Comparison of ENCODE assay signal across 19 cellular contexts in the genomic region with DNA sequence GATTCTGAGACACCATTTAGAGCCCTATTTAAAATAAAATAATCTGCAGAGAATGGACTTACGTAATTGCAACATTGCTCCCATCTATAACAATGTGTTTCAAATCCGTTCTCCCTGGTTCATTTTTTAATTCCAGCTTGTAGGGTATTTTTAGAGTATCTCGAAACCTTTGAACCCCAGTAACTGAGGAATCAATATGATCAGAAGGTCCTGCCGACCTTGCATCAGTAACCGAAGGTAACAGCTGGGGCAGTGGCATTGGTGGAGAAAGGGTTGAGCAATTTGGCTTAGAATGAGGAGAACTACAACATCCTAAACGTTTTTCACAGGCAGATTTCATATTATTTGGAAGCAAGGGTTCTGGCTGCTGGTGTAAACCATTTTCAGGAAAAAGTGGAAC.
"Had no signal": no experiment of that assay in that cellular context is flagged by ENCODE, and none has a peak within 500 bp of the region (broad histone marks: within the 10 kb centered on the region; RNA-seq: fewer than 3 reads in every experiment).

No MANE protein-coding gene starts in this region.

- H3K27ac ChIP-seq: right atrium auricular region, suprapubic skin had no signal

- H3K9me3 Mint-ChIP-seq: activated T-cell treated with anti-CD3 and anti-CD28 coated beads, Interleukin-2, amount 50 U/mL, for 24 hours; naive B cell; type B pancreatic cell had no signal

- ATAC-seq: activated CD4-positive, CD25-positive, alpha-beta regulatory T cell treated with anti-CD3 and anti-CD28 coated beads, Interleukin-2, amount 50 U/mL, for 24 hours; gastrocnemius medialis; heart left ventricle; left cardiac atrium had no signal

- H3K4me3 Mint-ChIP-seq: activated T-cell treated with anti-CD3 and anti-CD28 coated beads, Interleukin-2, amount 50 U/mL, for 24 hours; naive B cell; type B pancreatic cell had no signal

- DNase-seq: activated CD4-positive, alpha-beta T cell treated with anti-CD3 and anti-CD28 coated beads, Interleukin-2, amount 50 U/mL, for 4 hours; activated gamma-delta T cell; activated T-cell treated with anti-CD3 and anti-CD28 coated beads, Interleukin-2, amount 50 U/mL, for 24 hours; caudate nucleus; erythroblast; gastrocnemius medialis; heart left ventricle; left cardiac atrium; naive B cell; posterior cingulate gyrus; stimulated activated CD4-positive, alpha-beta T cell treated with anti-CD3 and anti-CD28 coated beads, Interleukin-15, amount 100 ng/mL, for 24 hours; stimulated activated CD4-positive, alpha-beta T cell treated with anti-CD3 and anti-CD28 coated beads, Interleukin-4, amount 100 ng/mL, for 1 hour; stimulated activated naive CD4-positive, alpha-beta T cell treated with Interleukin-2 at 50 U/mL for 16 hours had no signal

- H3K27me3 ChIP-seq: gastrocnemius medialis, heart left ventricle, right atrium auricular region, suprapubic skin had no signal

- H3K36me3 ChIP-seq: gastrocnemius medialis, right atrium auricular region had no signal

- H3K4me3 ChIP-seq: gastrocnemius medialis, heart left ventricle, lung, right atrium auricular region, skin epidermis, suprapubic skin had no signal

- H3K9me3 ChIP-seq: gastrocnemius medialis, heart left ventricle, right atrium auricular region, suprapubic skin had no signal

- H3K27me3 Mint-ChIP-seq: activated T-cell treated with anti-CD3 and anti-CD28 coated beads, Interleukin-2, amount 50 U/mL, for 24 hours; naive B cell; type B pancreatic cell had no signal

- H3K27ac Mint-ChIP-seq: type B pancreatic cell had no signal
